In genomic region chr19:39411832-39412099, GRCh38 we compare ENCODE assay signal across 8 cellular contexts. TPM values are rescaled to one million over a fixed set of nuclear protein-coding genes. Genes with fewer than 3 reads are reported as not detected.
DNase-seq lines count a peak whose midpoint lies in the region; ATAC-seq, FAIRE-seq and TF ChIP-seq lines count a peak whose summit lies in the region.

No MANE protein-coding gene starts in this region.

- peaks cover 6 to 23% of the 10 kb centered on the region in 2 donors for H3K36me3 ChIP-seq in gastrocnemius medialis

- TF ChIP-seq POLR2A in GM18505 (IDR thresholded peaks at IDR 0.05; ENCODE audit: borderline replicate concordance, extremely low read depth, insufficient read depth, insufficient read length) (no peak), gastrocnemius medialis (IDR thresholded peaks at IDR 0.05) (no peak)

- H3K4me1 ChIP-seq in gastrocnemius medialis, result peaks cover 15 to 19% of the 10 kb centered on the region in 2 donors

- intact Hi-C loops in gastrocnemius medialis (cut with DNase I; ENCODE audit: low total_unique reads), result loop anchor here (1.0 to 10.0 kb wide), 7 partner anchors 9 to 559 kb away; partner anchors contain the start of genes DYRK1B, RPS16, SAMD4B and SUPT5H

- ATAC-seq in GM18505 (IDR thresholded peaks at IDR 0.05; ENCODE audit: unreplicated experiment) (peak; percentile 24), HG03025 (IDR thresholded peaks at IDR 0.05; ENCODE audit: low FRiP score, unreplicated experiment) (peak; percentile 13), gastrocnemius medialis (peak; percentile 55 to 56)

- DNase-seq in NCI-H2029 treated with DMSO at 0.1 percent for 48 hours (lab: John Stamatoyannopoulos, UW) (peak; percentile 96), T1000 (lab: John Stamatoyannopoulos, UW) (peak; percentile 91), astrocyte of the hippocampus (ENCODE audit: low read depth, low spot score) (peak; percentile 94), hypothalamus (lab: John Stamatoyannopoulos, UW) (peak in 46 of 51 donors; percentile 25 to 95 (median 75)), gastrocnemius medialis (peak; percentile 79 to 95), RCC 7860 (ENCODE audit: low spot score) (no peak)

- no peaks in the 10 kb centered on the region for H3K9me3 ChIP-seq in gastrocnemius medialis

- peak overlapping the region; percentile 98 to 100 (median 100) for H3K27ac ChIP-seq in gastrocnemius medialis

- in situ Hi-C loops in gastrocnemius medialis (cut with MboI; ENCODE audit: low sequenced_read_pairs in 4 of 4), result no loop called here

- TF ChIP-seq CTCF in gastrocnemius medialis (IDR thresholded peaks at IDR 0.05 in 4 of 5, conservative IDR thresholded peaks at IDR 0.05 in 1 of 5), result peak; percentile 93 to 99 (median 98)

- no peaks in the 10 kb centered on the region for H3K27me3 ChIP-seq in gastrocnemius medialis

- H3K4me3 ChIP-seq in gastrocnemius medialis, result peak overlapping the region; percentile 63 to 99 (median 94)

- no peak for FAIRE-seq in RCC 7860 (lab: Jason Lieb, UNC)

RNA-seq across cellular contexts. Expression of gene PLEKHG2, which starts 0.7 kb away (rescaled TPM):
- total RNA-seq in gastrocnemius medialis, result 1 to 10 TPM; 1.3 to 3.6 (median 3.3) TPM

RNA-seq across cellular contexts. Expression of gene ZFP36, which starts 5.1 kb away (rescaled TPM):
- 100 to 1,000 TPM in 2 of 4 donors, 10 to 100 TPM in 2; 72.2 to 202 (median 132) TPM for total RNA-seq in gastrocnemius medialis

RNA-seq across cellular contexts. Expression of gene MED29, which starts 20.6 kb away (rescaled TPM):
- 10 to 100 TPM; 25.5 to 48.1 (median 37.7) TPM for total RNA-seq in gastrocnemius medialis

RNA-seq across cellular contexts. Expression of gene PAF1, which starts 20.9 kb away (rescaled TPM):
- total RNA-seq in gastrocnemius medialis, result 10 to 100 TPM; 48.1 to 65.3 (median 50.2) TPM

RNA-seq across cellular contexts. Expression of gene RPS16, which starts 24.0 kb away (rescaled TPM):
- 1,000 to 10,000 TPM; 1,066 to 1,636 (median 1,467) TPM for total RNA-seq in gastrocnemius medialis
